In the genomic region with DNA sequence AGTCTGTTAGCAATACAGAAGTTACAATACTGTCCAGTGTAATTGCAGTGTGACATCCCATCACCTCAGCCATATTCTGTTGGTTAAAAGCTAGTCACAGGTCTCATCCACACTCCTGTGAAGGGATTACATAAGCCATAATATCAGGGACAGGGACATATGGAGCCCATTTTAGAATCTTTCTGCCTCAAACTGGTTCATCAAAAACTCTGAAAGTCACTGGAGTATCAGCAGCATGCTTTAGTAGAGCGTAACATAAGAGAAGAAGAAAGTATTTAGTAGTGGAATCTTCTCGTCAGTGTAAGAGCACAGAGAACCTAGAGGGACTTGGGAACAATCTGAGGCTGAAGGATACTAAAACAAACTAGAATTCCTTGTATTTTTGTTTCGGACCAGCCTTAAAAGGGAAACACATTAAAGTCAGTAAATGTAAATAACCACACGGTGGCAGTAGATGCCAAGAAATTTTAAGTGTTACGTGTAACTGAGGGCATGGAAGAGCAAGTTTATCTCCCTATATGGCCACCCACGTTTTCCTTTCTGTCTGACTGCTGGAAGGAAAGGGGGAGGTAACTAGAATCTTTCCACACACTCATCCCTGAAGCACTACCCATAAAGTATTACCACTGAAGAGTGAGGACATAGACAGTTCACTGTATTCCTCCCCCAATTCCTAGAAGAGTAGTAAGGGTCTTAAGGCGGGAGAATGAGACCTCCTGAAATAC, we compare ENCODE assay signal across 8 cellular contexts.
DNase-seq lines count a peak whose midpoint lies in the region; ATAC-seq and TF ChIP-seq lines count a peak whose summit lies in the region.

No MANE protein-coding gene starts in this region.

- no peaks in the 10 kb centered on the region for H3K27me3 ChIP-seq in WERI-Rb-1 (ENCODE audit: insufficient read depth, low read depth, severe bottlenecking)

- H3K4me3 ChIP-seq in WERI-Rb-1 (ENCODE audit: low read depth, low read length), result no peak overlapping the region
- no peak overlapping the region for H3K4me3 ChIP-seq in fibroblast of pulmonary artery (replicated peaks; ENCODE audit: low read depth, low read length)

- no peaks in the 10 kb centered on the region for H3K9me3 Mint-ChIP-seq in nephron

- peak; percentile 72 for ATAC-seq in GM19372 (IDR thresholded peaks at IDR 0.05; ENCODE audit: low read depth, unreplicated experiment)
- peak; percentile 94 for ATAC-seq in HG03354 (IDR thresholded peaks at IDR 0.05; ENCODE audit: poor library complexity, severe bottlenecking, unreplicated experiment)

- DNase-seq in DMS153 treated with DMSO at 0.1 percent for 48 hours (lab: John Stamatoyannopoulos, UW; ENCODE audit: unreplicated experiment), result peak; percentile 81
- DNase-seq in NCI-H2171 treated with DMSO at 0.1 percent for 48 hours (lab: John Stamatoyannopoulos, UW), result peak; percentile 87
- peak; percentile 45 for DNase-seq in WERI-Rb-1
- peak; percentile 97 for DNase-seq in fibroblast of pulmonary artery (ENCODE audit: low read depth)
- no peak for DNase-seq in T-helper 9 cell

- peak overlapping the region; percentile 53 to 82 (median 75) for H3K27ac Mint-ChIP-seq in nephron

- TF ChIP-seq CTCF in WERI-Rb-1 (IDR thresholded peaks at IDR 0.05; ENCODE audit: low read depth, low read length) (0 out of 2 replicates have a peak, but pooled peaks have one; percentile 10), fibroblast of pulmonary artery (IDR thresholded peaks at IDR 0.05; ENCODE audit: low read length, missing control alignments) (peak; percentile 54), nephron (IDR thresholded peaks at IDR 0.05; ENCODE audit: unreplicated experiment in 3 of 3) (peak; percentile 55 to 76 (median 68))

- H3K36me3 Mint-ChIP-seq in nephron (ENCODE audit: low read depth), result no peaks in the 10 kb centered on the region

- peak overlapping the region; percentile 8 to 37 (median 10) for H3K4me3 Mint-ChIP-seq in nephron

- no peaks in the 10 kb centered on the region for H3K36me3 ChIP-seq in WERI-Rb-1

- H3K27me3 Mint-ChIP-seq in nephron (ENCODE audit: low read depth), result no peaks in the 10 kb centered on the region

- peaks cover 9% of the 10 kb centered on the region for H3K4me1 Mint-ChIP-seq in nephron

- H3K27ac ChIP-seq in WERI-Rb-1, result no peak overlapping the region

- H3K9me3 ChIP-seq in WERI-Rb-1 (ENCODE audit: severe bottlenecking), result no peaks in the 10 kb centered on the region

Comparison
In these comparisons a context has a peak if more than half of its experiments do, and no peak if none do; other contexts are left out.
1. CTCF ChIP-seq: peak in every context shown above with its lines; median percentile 68 in nephron; 54 in fibroblast of pulmonary artery; 10 in WERI-Rb-1.